14 cellular contexts compared by ENCODE assay signal in genomic region chr11:46235777-46236688, GRCh38. TPM values are rescaled to one million over a fixed set of nuclear protein-coding genes. Genes with fewer than 3 reads are reported as not detected.
DNase-seq lines count a peak whose midpoint lies in the region; ATAC-seq and TF ChIP-seq lines count a peak whose summit lies in the region.
"Had no signal": no experiment of that assay in that cellular context is flagged by ENCODE, and none has a peak within 500 bp of the region (broad histone marks: within the 10 kb centered on the region; RNA-seq: fewer than 3 reads in every experiment).

No MANE protein-coding gene starts in this region.

- H3K9me3 Mint-ChIP-seq in activated naive CD4-positive, alpha-beta T cell treated with anti-CD3 and anti-CD28 coated beads for 36 hours = peaks cover 1% of the 10 kb centered on the region
- H3K9me3 Mint-ChIP-seq in activated naive CD4-positive, alpha-beta T cell treated with anti-CD3 and anti-CD28 coated beads, Interleukin-2, amount 50 U/mL, for 72 hours = no peaks in the 10 kb centered on the region
- no peaks in the 10 kb centered on the region for H3K9me3 Mint-ChIP-seq in central memory CD8-positive, alpha-beta T cell
- H3K9me3 Mint-ChIP-seq: activated CD4-positive, alpha-beta T cell treated with anti-CD3 and anti-CD28 coated beads, Interleukin-2, amount 10 ng/mL, durations not matched to agents 7 days and 5 days; activated naive CD4-positive, alpha-beta T cell treated with anti-CD3 and anti-CD28 coated beads, Interleukin-2, amount 10 ng/mL, durations not matched to agents 7 days and 5 days had no signal

- H3K27me3 ChIP-seq in spleen (replicated peaks in 1 of 7) = peaks cover 0 to 35% (median 17%) of the 10 kb centered on the region in 7 donors
- H3K27me3 ChIP-seq: SJSA1 had no signal

- peaks cover 5% of the 10 kb centered on the region for H3K36me3 Mint-ChIP-seq in activated naive CD4-positive, alpha-beta T cell treated with anti-CD3 and anti-CD28 coated beads for 36 hours (ENCODE audit: low read depth)
- no peaks in the 10 kb centered on the region for H3K36me3 Mint-ChIP-seq in activated naive CD4-positive, alpha-beta T cell treated with anti-CD3 and anti-CD28 coated beads, Interleukin-2, amount 50 U/mL, for 72 hours
- H3K36me3 Mint-ChIP-seq in central memory CD8-positive, alpha-beta T cell (ENCODE audit: insufficient read depth) = peaks cover 6% of the 10 kb centered on the region
- H3K36me3 Mint-ChIP-seq: activated naive CD4-positive, alpha-beta T cell treated with anti-CD3 and anti-CD28 coated beads, Interleukin-2, amount 10 ng/mL, durations not matched to agents 7 days and 5 days had no signal

- H3K4me1 ChIP-seq in spleen = peaks cover 16 to 41% (median 32%) of the 10 kb centered on the region in 6 donors

- no peak overlapping the region for H3K27ac Mint-ChIP-seq in activated naive CD4-positive, alpha-beta T cell treated with anti-CD3 and anti-CD28 coated beads for 36 hours
- no peak overlapping the region for H3K27ac Mint-ChIP-seq in activated naive CD4-positive, alpha-beta T cell treated with anti-CD3 and anti-CD28 coated beads, Interleukin-2, amount 50 U/mL, for 72 hours
- H3K27ac Mint-ChIP-seq in central memory CD8-positive, alpha-beta T cell (ENCODE audit: low read depth) = no peak overlapping the region
- H3K27ac Mint-ChIP-seq: activated naive CD4-positive, alpha-beta T cell treated with anti-CD3 and anti-CD28 coated beads, Interleukin-2, amount 10 ng/mL, durations not matched to agents 7 days and 5 days had no signal

- H3K4me3 ChIP-seq in spleen = no peak overlapping the region
- H3K4me3 ChIP-seq: SJSA1 had no signal

- H3K27me3 Mint-ChIP-seq in activated naive CD4-positive, alpha-beta T cell treated with anti-CD3 and anti-CD28 coated beads for 36 hours (ENCODE audit: low read depth) = peaks cover 4% of the 10 kb centered on the region
- peaks cover 44% of the 10 kb centered on the region for H3K27me3 Mint-ChIP-seq in central memory CD8-positive, alpha-beta T cell

- no peaks in the 10 kb centered on the region for H3K36me3 ChIP-seq in spleen

- DNase-seq in activated naive CD4-positive, alpha-beta T cell treated with anti-CD3 and anti-CD28 coated beads for 36 hours = no peak
- DNase-seq in activated naive CD4-positive, alpha-beta T cell treated with anti-CD3 and anti-CD28 coated beads, Interleukin-2, amount 50 U/mL, for 72 hours (ENCODE audit: low spot score in 2 of 2) = no peak
- peak; percentile 37 for DNase-seq in NOMO-1 treated with dmso at 0.1 percent for 144 hours (lab: John Stamatoyannopoulos, UW; ENCODE audit: unreplicated experiment)
- no peak for DNase-seq in central memory CD8-positive, alpha-beta T cell (ENCODE audit: low spot score in 2 of 2)
- no peak for DNase-seq in spleen
- DNase-seq in DMS 273 treated with DMSO at 0.1 percent for 48 hours (lab: John Stamatoyannopoulos, UW) = no peak
- no peak for DNase-seq in superior temporal gyrus (ENCODE audit: extremely low spot score)
- DNase-seq: activated CD4-positive, alpha-beta T cell treated with anti-CD3 and anti-CD28 coated beads, Interleukin-2, amount 10 ng/mL, durations not matched to agents 7 days and 5 days; dermis blood vessel endothelial cell; kidney; NCI-H1092 had no signal

- CTCF ChIA-PET in activated naive CD4-positive, alpha-beta T cell treated with anti-CD3 and anti-CD28 coated beads for 36 hours (lab: Charles Lee) = interaction anchor here (11.0 kb wide), 1 partner anchor 77 kb away, joined by 298 read pairs; no protein-coding TSS in a partner anchor

- peak overlapping the region; percentile 6 for H3K4me3 Mint-ChIP-seq in activated naive CD4-positive, alpha-beta T cell treated with anti-CD3 and anti-CD28 coated beads for 36 hours
- peak overlapping the region; percentile 85 for H3K4me3 Mint-ChIP-seq in central memory CD8-positive, alpha-beta T cell

- no peak for TF ChIP-seq POLR2A in spleen (IDR thresholded peaks at IDR 0.05)

- WGBS in spleen, 5 donors = 20 to 49% (median 33%) methylated on average over 1 of the region's 1 CpG

- intact Hi-C loops in activated naive CD4-positive, alpha-beta T cell treated with anti-CD3 and anti-CD28 coated beads for 36 hours (cut with micrococcal nuclease) = no loop called here
- intact Hi-C loops in spleen (cut with DNase I; ENCODE audit: low total_unique reads) = loop anchor here (10.0 kb wide), 1 partner anchor 111 kb away; the partner anchor contains the start of gene PHF21A

- peaks cover 0 to 7% (median 3%) of the 10 kb centered on the region in 8 donors for H3K9me3 ChIP-seq in spleen
- H3K9me3 ChIP-seq: SJSA1 had no signal

- H3K4me1 Mint-ChIP-seq in activated naive CD4-positive, alpha-beta T cell treated with anti-CD3 and anti-CD28 coated beads for 36 hours (ENCODE audit: low read depth) = peaks cover 27% of the 10 kb centered on the region
- H3K4me1 Mint-ChIP-seq in central memory CD8-positive, alpha-beta T cell = peaks cover 15% of the 10 kb centered on the region

- peak overlapping the region in 6 of 8 donors; percentile 86 to 93 (median 91) for H3K27ac ChIP-seq in spleen

- no peak for ATAC-seq in activated naive CD4-positive, alpha-beta T cell treated with anti-CD3 and anti-CD28 coated beads, Interleukin-2, amount 50 U/mL, for 72 hours
- no peak for ATAC-seq in central memory CD8-positive, alpha-beta T cell (replicated peaks; ENCODE audit: extremely low read depth, poor library complexity, severe bottlenecking)
- no peak for ATAC-seq in HG03520 (IDR thresholded peaks at IDR 0.05; ENCODE audit: unreplicated experiment)

- TF ChIP-seq CTCF in spleen (IDR thresholded peaks at IDR 0.05 in 8 of 11, conservative IDR thresholded peaks at IDR 0.05 in 3 of 11) = no peak

RNA-seq across cellular contexts. Expression of gene CREB3L1, which starts 41.4 kb away (rescaled TPM):
- under 1 TPM; 0.12 TPM for total RNA-seq in activated naive CD4-positive, alpha-beta T cell treated with anti-CD3 and anti-CD28 coated beads for 36 hours
- under 1 TPM; 0.14 to 0.61 TPM for total RNA-seq in activated naive CD4-positive, alpha-beta T cell treated with anti-CD3 and anti-CD28 coated beads, Interleukin-2, amount 50 U/mL, for 72 hours
- 1 to 10 TPM; 2.0 to 8.9 (median 5.0) TPM for total RNA-seq in spleen
- polyA plus RNA-seq in spleen = 1 to 10 TPM in 2 of 3 donors, under 1 TPM in 1; 0.28 to 1.4 (median 1.1) TPM
- total RNA-seq: activated CD4-positive, alpha-beta T cell treated with anti-CD3 and anti-CD28 coated beads, Interleukin-2, amount 10 ng/mL, durations not matched to agents 7 days and 5 days had no signal
